1 cellular context compared by ENCODE assay signal in genomic region chr1:1290238-1290731, GRCh38.
A peak's percentile ranks its signal among the peaks of the same experiment; 100 is the strongest.
TF ChIP-seq lines count a peak whose summit lies in the region.

No MANE protein-coding gene starts in this region.

TF ChIP-seq in K562, 482 proteins besides CTCF, POLR2A, EP300 and RAD21 (continued from another document):
- TF ChIP-seq CEBPG (CRISPR knock-in tag; IDR thresholded peaks at IDR 0.05) = 0 out of 2 replicates have a peak, but pooled peaks have one; percentile 43
- TF ChIP-seq CEBPG (tag; conservative IDR thresholded peaks at IDR 0.05 in 1 of 2, IDR thresholded peaks at IDR 0.05 in 1 of 2) = no peak
- no peak for TF ChIP-seq SNIP1 (IDR thresholded peaks at IDR 0.05; ENCODE audit: low read depth)
- no peak for TF ChIP-seq GTF3C2 (IDR thresholded peaks at IDR 0.05; ENCODE audit: borderline replicate concordance, extremely low read depth, insufficient read length)
- no peak for TF ChIP-seq SREBF1 (IDR thresholded peaks at IDR 0.05; ENCODE audit: borderline replicate concordance, low read depth, low read length)
- no peak for TF ChIP-seq ZNF445 (CRISPR knock-in tag; IDR thresholded peaks at IDR 0.05; ENCODE audit: low read depth)
- no peak for TF ChIP-seq REST (CRISPR knock-in tag; IDR thresholded peaks at IDR 0.05; ENCODE audit: low read depth)
- no peak for TF ChIP-seq COPS2 (conservative IDR thresholded peaks at IDR 0.05)
- TF ChIP-seq YY1 (IDR thresholded peaks at IDR 0.05; ENCODE audit: borderline replicate concordance in 1 of 3, control insufficient read depth in 1 of 3, extremely low read depth in 1 of 3, insufficient read depth in 3 of 3, insufficient read length in 1 of 3, insufficient replicate concordance in 2 of 3, low read depth in 1 of 3, low read length in 2 of 3) = peak in 2 of 3 experiments; percentile 20 to 71
- no peak for TF ChIP-seq BRF2 (IDR thresholded peaks at IDR 0.05; ENCODE audit: borderline replicate concordance, insufficient read depth, insufficient read length)
- TF ChIP-seq IRF9 (tag; IDR thresholded peaks at IDR 0.05) = no peak
- no peak for TF ChIP-seq ZNF551 (CRISPR knock-in tag; IDR thresholded peaks at IDR 0.05)
- no peak for TF ChIP-seq KLF10 (CRISPR knock-in tag; IDR thresholded peaks at IDR 0.05)
- TF ChIP-seq ZBTB2 (IDR thresholded peaks at IDR 0.05) = peak; percentile 53; the same call in 1 of the 2 replicates
- TF ChIP-seq SAFB2 (IDR thresholded peaks at IDR 0.05; ENCODE audit: borderline replicate concordance, low read depth, low read length, severe bottlenecking) = no peak
- peak; percentile 12 for TF ChIP-seq ARHGAP35 (IDR thresholded peaks at IDR 0.05; ENCODE audit: partially characterized antibody)
- no peak for TF ChIP-seq KAT2B (IDR thresholded peaks at IDR 0.05; ENCODE audit: low read depth, low read length)
- no peak for TF ChIP-seq POLR3G (IDR thresholded peaks at IDR 0.05; ENCODE audit: extremely low read depth, insufficient read length, insufficient replicate concordance)
- TF ChIP-seq ZNF324 (CRISPR knock-in tag; IDR thresholded peaks at IDR 0.05) = no peak
- TF ChIP-seq EWSR1 (IDR thresholded peaks at IDR 0.05; ENCODE audit: borderline replicate concordance, low read depth, partially characterized antibody) = no peak
